15 cellular contexts compared by ENCODE assay signal in genomic region chr11:60184824-60185511, GRCh38. TPM values are rescaled to one million over a fixed set of nuclear protein-coding genes. Genes with fewer than 3 reads are reported as not detected.
DNase-seq lines count a peak whose midpoint lies in the region; ATAC-seq and TF ChIP-seq lines count a peak whose summit lies in the region.
"Had no signal": no experiment of that assay in that cellular context is flagged by ENCODE, and none has a peak within 500 bp of the region (broad histone marks: within the 10 kb centered on the region; RNA-seq: fewer than 3 reads in every experiment).

No MANE protein-coding gene starts in this region.

- no peaks in the 10 kb centered on the region for H3K27me3 ChIP-seq in OCI-LY3 (ENCODE audit: low read depth, low read length)
- H3K27me3 ChIP-seq in muscle layer of duodenum (ENCODE audit: low read depth, low read length): no peaks in the 10 kb centered on the region
- H3K27me3 ChIP-seq in aorta (ENCODE audit: control insufficient read depth in 1 of 2, insufficient read depth in 2 of 2, low read length in 1 of 2): no peaks in the 10 kb centered on the region
- H3K27me3 ChIP-seq: BE2C had no signal

- ATAC-seq in GM18498 (IDR thresholded peaks at IDR 0.05; ENCODE audit: unreplicated experiment): peak; percentile 56
- ATAC-seq in HG02610 (IDR thresholded peaks at IDR 0.05; ENCODE audit: unreplicated experiment): peak; percentile 51
- no peak for ATAC-seq in aorta (ENCODE audit: low FRiP score)

- H3K27ac ChIP-seq in OCI-LY3 (ENCODE audit: low read length) (peak overlapping the region; percentile 34; the same call in 1 of the 2 replicates), muscle layer of duodenum (ENCODE audit: low read length) (peak overlapping the region; percentile 17), aorta (ENCODE audit: low read depth in 1 of 2, low read length in 2 of 2) (no peak overlapping the region)

- no peak overlapping the region for H2AFZ ChIP-seq in OCI-LY3 (ENCODE audit: low read depth, low read length)

- H3K4me3 ChIP-seq in OCI-LY3 (ENCODE audit: low read length) (no peak overlapping the region), muscle layer of duodenum (ENCODE audit: low read depth in 1 of 2, low read length in 2 of 2) (no peak overlapping the region), aorta (ENCODE audit: low read length in 2 of 2) (no peak overlapping the region)

- 43 to 62% methylated on average over 1 of the region's 1 CpG for WGBS in aorta, 2 donors

- H4K20me1 ChIP-seq in OCI-LY3 (ENCODE audit: insufficient read depth, low read length): no peaks in the 10 kb centered on the region

- no peak overlapping the region for H3K4me2 ChIP-seq in OCI-LY3 (ENCODE audit: low read length)

- H3K9me3 ChIP-seq in OCI-LY3 (ENCODE audit: insufficient read depth, low read length) (peaks cover 11% of the 10 kb centered on the region; the same call in 1 of the 2 replicates), muscle layer of duodenum (ENCODE audit: control insufficient read depth in 1 of 2, low read length in 2 of 2) (no peaks in the 10 kb centered on the region), aorta (ENCODE audit: control insufficient read depth, low read length) (no peaks in the 10 kb centered on the region)
- H3K9me3 ChIP-seq: BE2C had no signal

- H3K4me1 ChIP-seq in OCI-LY3 (ENCODE audit: low read length): peaks cover 24% of the 10 kb centered on the region
- H3K4me1 ChIP-seq in muscle layer of duodenum (ENCODE audit: control insufficient read depth in 1 of 2, insufficient read depth in 2 of 2, low read length in 2 of 2): no peaks in the 10 kb centered on the region
- H3K4me1 ChIP-seq in aorta (ENCODE audit: control insufficient read depth in 1 of 2, insufficient read depth in 2 of 2, low read length in 2 of 2): no peaks in the 10 kb centered on the region
- H3K4me1 ChIP-seq: BE2C had no signal

- intact Hi-C loops in aorta (cut with DNase I): no loop called here

- H3K36me3 ChIP-seq in OCI-LY3 (replicated peaks; ENCODE audit: low read depth, low read length): peaks cover 7% of the 10 kb centered on the region
- H3K36me3 ChIP-seq in muscle layer of duodenum (ENCODE audit: control insufficient read depth in 1 of 2, insufficient read depth in 2 of 2, low read length in 2 of 2): no peaks in the 10 kb centered on the region
- no peaks in the 10 kb centered on the region for H3K36me3 ChIP-seq in aorta (ENCODE audit: control insufficient read depth in 1 of 2, insufficient read depth in 2 of 2, low read length in 1 of 2)
- H3K36me3 ChIP-seq: BE2C had no signal

- no peak for TF ChIP-seq CTCF in OCI-LY3 (IDR thresholded peaks at IDR 0.05; ENCODE audit: low read depth, low read length)

- no peaks in the 10 kb centered on the region for H3K79me2 ChIP-seq in OCI-LY3 (ENCODE audit: low read length)

- DNase-seq in GF-D8 (lab: John Stamatoyannopoulos, UW) (no peak), NCI-H526 treated with DMSO at 0.1 percent for 48 hours (lab: John Stamatoyannopoulos, UW) (no peak), aorta (no peak)
- no peak for DNase-seq in stimulated activated CD4-positive, alpha-beta T cell treated with anti-CD3 and anti-CD28 coated beads, Interleukin-12 subunit alpha, Interleukin-12 subunit beta, amount 100 ng/mL, for 4 hours
- DNase-seq: activated CD4-positive, alpha-beta T cell treated with anti-CD3 and anti-CD28 coated beads, Interleukin-2, amount 50 U/mL, for 1 hour; BE2C; erythroblast; NCI-H524 treated with DMSO at 0.1 percent for 48 hours had no signal

- no peak overlapping the region for H3K9ac ChIP-seq in OCI-LY3 (ENCODE audit: low read length)

RNA-seq across cellular contexts. Expression of gene MS4A6A, which starts 2.1 kb away (rescaled TPM):
- 100 to 1,000 TPM in 1 of 2 donors, 10 to 100 TPM in 1; 76.9 to 214 TPM for total RNA-seq in aorta
- polyA plus RNA-seq in aorta: 100 to 1,000 TPM in 1 of 2 donors, 10 to 100 TPM in 1; 22.5 to 130 TPM
- total RNA-seq: bronchial epithelial cell, G401, renal cortical epithelial cell had no signal

RNA-seq across cellular contexts. Expression of gene MS4A4E, which starts 58.0 kb away (rescaled TPM):
- total RNA-seq in aorta: 10 to 100 TPM in 1 of 2 donors, 1 to 10 TPM in 1; 1.0 to 15.5 TPM
- 1 to 10 TPM in 1 of 2 donors, not detected in 1; 1.0 TPM for polyA plus RNA-seq in aorta
- total RNA-seq: bronchial epithelial cell, G401, renal cortical epithelial cell had no signal

Comparison
In these comparisons a context has a peak if more than half of its experiments do, and no peak if none do; other contexts are left out.
1. H3K27ac ChIP-seq: peak in OCI-LY3 (single experiment) and muscle layer of duodenum (single experiment); none in aorta (0 of 2).